ENCODE assay signal across 32 cellular contexts in the genomic region with DNA sequence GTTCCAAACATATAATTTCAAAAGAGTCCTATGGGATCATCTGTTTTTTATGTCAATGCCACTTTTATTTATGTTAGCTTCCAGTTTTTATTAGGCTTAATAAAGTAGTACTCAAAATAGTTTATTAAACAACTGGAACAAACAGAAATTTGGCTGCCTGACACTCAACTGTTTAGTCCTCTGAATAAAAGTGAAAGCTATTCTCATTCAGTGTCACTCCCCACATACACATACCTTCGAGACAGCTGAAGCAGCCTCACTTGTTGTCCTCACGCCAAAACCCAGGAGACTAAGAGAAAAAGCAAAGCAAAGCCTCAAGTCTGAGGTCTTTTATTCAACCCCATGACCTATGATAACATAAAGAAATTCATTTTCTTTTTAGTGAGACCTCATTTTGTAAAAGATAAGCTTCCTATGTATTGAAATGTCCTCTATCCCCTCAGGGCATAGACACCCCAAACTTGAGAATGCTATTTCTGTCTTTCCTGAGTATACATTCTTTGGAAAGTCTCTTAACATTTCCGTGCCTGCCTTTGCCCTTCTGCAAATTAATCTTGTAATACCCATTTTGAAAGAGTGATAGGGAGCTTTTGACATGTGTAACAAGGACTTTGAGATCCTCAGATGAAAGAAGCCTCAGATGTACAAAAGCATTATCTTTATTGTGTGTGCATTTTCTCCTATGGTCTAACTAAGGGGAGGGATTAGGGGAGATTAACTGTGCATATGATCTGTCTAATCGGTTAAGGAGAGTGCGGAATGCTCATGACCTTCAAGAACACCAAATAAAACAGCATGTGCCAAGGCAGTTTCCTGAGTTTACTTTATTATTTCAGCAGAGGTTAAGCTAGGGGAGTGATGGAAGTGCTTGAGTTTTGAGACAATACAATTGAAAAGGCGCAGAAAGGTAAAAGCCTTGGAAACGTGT.
DNase-seq lines count a peak whose midpoint lies in the region; FAIRE-seq and TF ChIP-seq lines count a peak whose summit lies in the region.
"Had no signal": no experiment of that assay in that cellular context is flagged by ENCODE, and none has a peak within 500 bp of the region (broad histone marks: within the 10 kb centered on the region; RNA-seq: fewer than 3 reads in every experiment).

No MANE protein-coding gene starts in this region.

- no peak for FAIRE-seq in urothelium cell line (lab: Jason Lieb, UNC)
- FAIRE-seq: A549, HTR-8/SVneo, TTC549 had no signal

- TF ChIP-seq CTCF in cardiac muscle cell (IDR thresholded peaks at IDR 0.05; ENCODE audit: low read depth, low read length) (no peak), right atrium auricular region (IDR thresholded peaks at IDR 0.05) (no peak), choroid plexus epithelial cell (conservative IDR thresholded peaks at IDR 0.05; ENCODE audit: low read depth, low read length) (no peak)

- H3K4me3 ChIP-seq in cardiac muscle cell: no peak overlapping the region
- H3K4me3 ChIP-seq in right atrium auricular region: no peak overlapping the region
- H3K4me3 ChIP-seq in choroid plexus epithelial cell (ENCODE audit: low read depth, low read length): no peak overlapping the region
- H3K4me3 ChIP-seq: A549, gastroesophageal sphincter, sigmoid colon, testis had no signal

- no peaks in the 10 kb centered on the region for H3K9me3 ChIP-seq in cardiac muscle cell (ENCODE audit: low read depth)
- no peaks in the 10 kb centered on the region for H3K9me3 ChIP-seq in right atrium auricular region
- H3K9me3 ChIP-seq: A549, gastroesophageal sphincter, sigmoid colon, SK-N-SH, testis had no signal

- H3K27ac ChIP-seq in cardiac muscle cell (peak overlapping the region; percentile 65), right atrium auricular region (no peak overlapping the region)
- H3K27ac ChIP-seq: A549, gastroesophageal sphincter, RWPE1, sigmoid colon, testis had no signal

- H3K4me1 ChIP-seq in cardiac muscle cell (ENCODE audit: low read depth): peaks cover 14% of the 10 kb centered on the region
- no peaks in the 10 kb centered on the region for H3K4me1 ChIP-seq in right atrium auricular region
- H3K4me1 ChIP-seq: A549, testis had no signal

- H3K36me3 ChIP-seq in cardiac muscle cell: no peaks in the 10 kb centered on the region
- H3K36me3 ChIP-seq in right atrium auricular region: no peaks in the 10 kb centered on the region
- H3K36me3 ChIP-seq: gastroesophageal sphincter, sigmoid colon had no signal

- peak in 1 of 2 donors; percentile 9 for DNase-seq in cardiac muscle cell (ENCODE audit: low read depth in 1 of 2, low spot score in 1 of 2)
- no peak for DNase-seq in right atrium auricular region (ENCODE audit: low spot score)
- DNase-seq in NCI-H82 (lab: John Stamatoyannopoulos, UW): peak; percentile 89
- peak; percentile 7 for DNase-seq in choroid plexus epithelial cell (ENCODE audit: low read depth)
- no peak for DNase-seq in NOMO-1 (lab: John Stamatoyannopoulos, UW; ENCODE audit: unreplicated experiment in 2 of 2)
- no peak for DNase-seq in urothelium cell line (ENCODE audit: low spot score)
- DNase-seq in DMS 273 treated with DMSO at 0.1 percent for 48 hours (lab: John Stamatoyannopoulos, UW): no peak
- DNase-seq in dermis blood vessel endothelial cell: no peak
- DNase-seq: activated CD4-positive, alpha-beta memory T cell treated with anti-CD3 and anti-CD28 coated beads, Interleukin-2, amount 10 ng/mL, durations not matched to agents 7 days and 5 days; activated CD4-positive, CD25-positive, alpha-beta regulatory T cell treated with anti-CD3 and anti-CD28 coated beads, Interleukin-2, amount 50 U/mL, for 72 hours; activated CD8-positive, alpha-beta memory T cell treated with anti-CD3 and anti-CD28 coated beads, Interleukin-2, amount 50 U/mL, for 48 hours; anterior cingulate cortex; CD8-positive, alpha-beta T cell; DMS79; GF-D8; H9; hippocampal formation; KBM-7; mesenchymal stem cell; MM.1S; NCI-H1417 treated with DMSO at 0.1 percent for 48 hours; NCI-H2081 treated with DMSO at 0.1 percent for 48 hours; sigmoid colon; SK-N-SH; stimulated activated CD4-positive, alpha-beta T cell treated with anti-CD3 and anti-CD28 coated beads, Interleukin-15, amount 100 ng/mL, for 24 hours; stimulated activated naive CD4-positive, alpha-beta T cell; testis had no signal

- H3K27me3 ChIP-seq in cardiac muscle cell (no peaks in the 10 kb centered on the region), right atrium auricular region (no peaks in the 10 kb centered on the region)
- H3K27me3 ChIP-seq: gastroesophageal sphincter, sigmoid colon, testis had no signal

Comparison
In these comparisons a context has a peak if more than half of its experiments do, and no peak if none do; other contexts are left out.
1. DNase-seq: peak in NCI-H82 (single experiment) and choroid plexus epithelial cell (single experiment); none in right atrium auricular region (single experiment), NOMO-1 (0 of 2), urothelium cell line (single experiment), DMS 273 treated with DMSO at 0.1 percent for 48 hours (single experiment) and dermis blood vessel endothelial cell (single experiment).